ENCODE assay signal across 1 cellular context in genomic region chr2:150485114-150485870, GRCh38.
TF ChIP-seq lines count a peak whose summit lies in the region.

No MANE protein-coding gene starts in this region.

TF ChIP-seq in neural cell, 6 proteins besides CTCF, POLR2A, EP300 and RAD21 (continued from another document):
- TF ChIP-seq EZH2 (IDR thresholded peaks at IDR 0.05; ENCODE audit: borderline replicate concordance, insufficient read depth, low read length, poor library complexity, severe bottlenecking) (no peak), TAF1 (IDR thresholded peaks at IDR 0.05; ENCODE audit: low read depth) (peak; percentile 76), POLR2AphosphoS5 (IDR thresholded peaks at IDR 0.05) (peak; percentile 74)
